In the genomic region with DNA sequence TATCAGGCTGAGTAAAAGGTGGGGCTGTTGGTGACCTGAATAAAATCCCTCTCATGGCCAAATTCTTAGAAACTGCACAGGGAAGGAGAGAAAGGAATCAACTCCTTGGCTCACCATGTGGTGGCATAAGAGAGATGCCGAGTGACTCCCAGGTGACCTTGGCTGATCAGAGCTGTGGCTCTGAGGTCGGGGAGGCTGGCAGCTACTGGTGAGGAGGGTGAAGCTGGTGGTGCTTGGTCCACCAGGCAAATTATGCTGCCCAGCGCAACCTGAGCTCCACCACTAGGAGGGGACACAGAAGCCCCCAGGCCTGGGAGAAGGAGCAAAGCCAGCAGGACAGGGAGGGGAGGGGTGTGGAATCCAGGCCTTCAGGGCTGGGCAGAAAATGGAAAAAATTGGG, we compare ENCODE assay signal across 11 cellular contexts.
DNase-seq lines count a peak whose midpoint lies in the region; ATAC-seq, FAIRE-seq and TF ChIP-seq lines count a peak whose summit lies in the region.
"Had no signal": no experiment of that assay in that cellular context is flagged by ENCODE, and none has a peak within 500 bp of the region (broad histone marks: within the 10 kb centered on the region; RNA-seq: fewer than 3 reads in every experiment).

No MANE protein-coding gene starts in this region.

- H3K9me3 Mint-ChIP-seq in MCF 10A (ENCODE audit: unreplicated experiment) (no peaks in the 10 kb centered on the region), glutamatergic neuron (ENCODE audit: unreplicated experiment) (peaks cover 2% of the 10 kb centered on the region)

- H3K4me1 ChIP-seq in breast epithelium, result no peaks in the 10 kb centered on the region

- H3K27ac Mint-ChIP-seq in MCF 10A (ENCODE audit: low read depth, unreplicated experiment) (no peak overlapping the region), glutamatergic neuron (ENCODE audit: unreplicated experiment) (no peak overlapping the region)

- no peak overlapping the region for H3K4me3 ChIP-seq in breast epithelium
- H3K4me3 ChIP-seq: thoracic aorta had no signal

- H3K4me3 Mint-ChIP-seq in MCF 10A (ENCODE audit: unreplicated experiment), result no peak overlapping the region
- no peak overlapping the region for H3K4me3 Mint-ChIP-seq in glutamatergic neuron (ENCODE audit: unreplicated experiment)

- TF ChIP-seq CTCF in MCF 10A (IDR thresholded peaks at IDR 0.05; ENCODE audit: unreplicated experiment) (no peak), breast epithelium (IDR thresholded peaks at IDR 0.05) (peak in 1 of 3 donors; percentile 15), glutamatergic neuron (IDR thresholded peaks at IDR 0.05; ENCODE audit: partially characterized antibody, unreplicated experiment) (peak; percentile 34)

- TF ChIP-seq POLR2A in breast epithelium (IDR thresholded peaks at IDR 0.05), result no peak

- CTCF ChIA-PET in MCF 10A (lab: Yijun Ruan, JAX), result interaction anchor here (0.5 to 14.0 kb wide), 19 partner anchors 10 to 904 kb away, joined by 3 to 304 read pairs (median 5); no protein-coding TSS in a partner anchor

- H3K4me1 Mint-ChIP-seq in MCF 10A (ENCODE audit: insufficient read depth, unreplicated experiment) (peaks cover 4% of the 10 kb centered on the region), glutamatergic neuron (ENCODE audit: low read depth, unreplicated experiment) (peaks cover 12% of the 10 kb centered on the region)

- POLR2A ChIA-PET in MCF 10A (lab: Yijun Ruan, JAX), result interaction anchor here (0.7 to 2.5 kb wide), 3 partner anchors 10 to 546 kb away, joined by 3 to 7 read pairs (median 6); no protein-coding TSS in a partner anchor

- H3K27ac ChIP-seq in breast epithelium, result no peak overlapping the region
- H3K27ac ChIP-seq: thoracic aorta had no signal

- H3K27me3 ChIP-seq in breast epithelium, result no peaks in the 10 kb centered on the region

- DNase-seq in MCF 10A (ENCODE audit: unreplicated experiment) (peak; percentile 43), breast epithelium (ENCODE audit: low spot score in 2 of 2) (no peak), OCI-M1 (lab: John Stamatoyannopoulos, UW) (peak; percentile 15), glutamatergic neuron (peak; percentile 47), urothelium cell line (ENCODE audit: low spot score) (peak; percentile 65)
- no peak for DNase-seq in activated CD4-positive, alpha-beta T cell treated with anti-CD3 and anti-CD28 coated beads, Interleukin-2, amount 50 U/mL, for 48 hours
- DNase-seq in activated naive CD4-positive, alpha-beta T cell treated with anti-CD3 and anti-CD28 coated beads, Interleukin-2, amount 50 U/mL, for 16 hours, result no peak
- DNase-seq: activated CD4-positive, CD25-positive, alpha-beta regulatory T cell; NCI-H187 had no signal

- H3K27me3 Mint-ChIP-seq in MCF 10A (ENCODE audit: insufficient read depth, unreplicated experiment), result no peaks in the 10 kb centered on the region
- peaks cover 5% of the 10 kb centered on the region for H3K27me3 Mint-ChIP-seq in glutamatergic neuron (ENCODE audit: unreplicated experiment)

- H3K9me3 ChIP-seq in breast epithelium, result no peaks in the 10 kb centered on the region
- H3K9me3 ChIP-seq: thoracic aorta had no signal

- no peaks in the 10 kb centered on the region for H3K36me3 Mint-ChIP-seq in MCF 10A (ENCODE audit: insufficient read depth, unreplicated experiment)
- no peaks in the 10 kb centered on the region for H3K36me3 Mint-ChIP-seq in glutamatergic neuron (ENCODE audit: unreplicated experiment)

- no peak for ATAC-seq in HG02588 (IDR thresholded peaks at IDR 0.05; ENCODE audit: unreplicated experiment)

- intact Hi-C loops in MCF 10A (cut with micrococcal nuclease) (loop anchor here (5.0 kb wide), 1 partner anchor 109 kb away; a partner anchor contains a TSS), breast epithelium (cut with DNase I; ENCODE audit: low total_unique reads) (no loop called here)

- no peaks in the 10 kb centered on the region for H3K36me3 ChIP-seq in breast epithelium
- H3K36me3 ChIP-seq: thoracic aorta had no signal

- no peak for FAIRE-seq in urothelium cell line (lab: Jason Lieb, UNC)

- no TSS peak for BruUV-seq in MCF 10A (replicated peaks; lab: Mats Ljungman, UMichigan)

Comparison
In these comparisons a context has a peak if more than half of its experiments do, and no peak if none do; other contexts are left out.
1. DNase-seq: peak in MCF 10A (single experiment), OCI-M1 (single experiment), glutamatergic neuron (single experiment) and urothelium cell line (single experiment); none in breast epithelium (0 of 2), activated CD4-positive, alpha-beta T cell treated with anti-CD3 and anti-CD28 coated beads, Interleukin-2, amount 50 U/mL, for 48 hours (0 of 2) and activated naive CD4-positive, alpha-beta T cell treated with anti-CD3 and anti-CD28 coated beads, Interleukin-2, amount 50 U/mL, for 16 hours (single experiment).